Comparison of ENCODE assay signal across 10 cellular contexts in the genomic region with DNA sequence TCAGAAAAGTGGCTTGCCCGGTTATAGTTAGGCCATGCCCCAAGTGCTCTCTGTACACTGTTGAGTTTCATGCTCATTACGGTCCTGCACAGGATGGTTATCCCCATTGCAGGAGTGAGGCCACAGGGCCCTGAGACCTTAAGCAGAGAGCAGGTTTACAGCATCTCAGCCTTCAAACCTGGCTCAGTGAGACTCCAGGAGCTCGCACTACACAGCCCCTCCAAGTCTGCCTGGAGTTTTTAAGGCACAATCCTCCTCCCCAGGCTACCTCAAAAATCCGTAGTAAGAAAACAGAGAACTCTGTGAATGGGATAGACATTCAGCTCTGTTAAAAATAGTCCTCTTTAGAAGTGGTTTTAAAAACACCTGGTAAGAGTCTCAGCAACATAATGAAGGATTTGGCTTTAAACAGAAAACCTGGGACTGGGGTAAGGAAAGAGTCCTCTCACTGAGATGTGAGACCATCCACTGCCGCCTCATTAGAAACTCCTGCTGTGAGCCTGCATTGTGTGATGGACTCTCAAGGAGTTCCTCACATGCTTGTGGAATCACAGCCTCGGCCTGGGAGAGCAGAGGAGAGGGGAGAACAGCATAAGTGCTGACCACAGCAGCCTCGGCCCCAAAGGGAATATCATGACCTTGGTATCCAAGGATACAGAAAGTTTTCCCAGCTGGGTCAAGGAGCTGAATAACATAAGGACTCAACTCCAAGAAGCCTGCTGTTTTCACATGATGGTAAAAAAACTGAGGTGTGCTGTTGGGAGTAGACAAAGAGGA.
DNase-seq lines count a peak whose midpoint lies in the region; ATAC-seq and TF ChIP-seq lines count a peak whose summit lies in the region.
"Had no signal": no experiment of that assay in that cellular context is flagged by ENCODE, and none has a peak within 500 bp of the region (broad histone marks: within the 10 kb centered on the region; RNA-seq: fewer than 3 reads in every experiment).

No MANE protein-coding gene starts in this region.

- H3K14ac ChIP-seq in mesenchymal stem cell (ENCODE audit: low read length in 2 of 2) = no peak overlapping the region

- H3K9ac ChIP-seq in fibroblast of lung (ENCODE audit: insufficient read depth, low read length) (no peak overlapping the region), mesenchymal stem cell (ENCODE audit: low read length) (no peak overlapping the region)

- no peak overlapping the region for H4K8ac ChIP-seq in mesenchymal stem cell (ENCODE audit: low read length)

- no peak overlapping the region for H3K4me2 ChIP-seq in fibroblast of lung (ENCODE audit: extremely low read depth, insufficient read depth, low read length)
- no peak overlapping the region for H3K4me2 ChIP-seq in mesenchymal stem cell (ENCODE audit: low read length, poor library complexity, severe bottlenecking)

- peaks cover 3% of the 10 kb centered on the region for H3K79me1 ChIP-seq in mesenchymal stem cell (replicated peaks; ENCODE audit: low read length, poor library complexity, severe bottlenecking)

- 58% methylated on average over 7 of the region's 7 CpGs for WGBS in mesenchymal stem cell

- H3K27me3 ChIP-seq in fibroblast of lung (ENCODE audit: control insufficient read depth, insufficient read depth, low read length) (no peaks in the 10 kb centered on the region), mesenchymal stem cell (ENCODE audit: control insufficient read depth in 1 of 2, insufficient read depth in 1 of 2, low read length in 2 of 2) (no peaks in the 10 kb centered on the region)
- H3K27me3 ChIP-seq: adrenal gland had no signal

- peaks cover 28 to 46% of the 10 kb centered on the region in 2 donors for H3K36me3 Mint-ChIP-seq in stimulated activated naive B cell treated with anti-CD40 and anti-IgM and Interleukin-4, amounts not matched to agents 10 μg/mL and 1 μg/mL and 100 μg/mL, for 72 hours

- no peak overlapping the region for H3K27ac Mint-ChIP-seq in stimulated activated naive B cell treated with anti-CD40 and anti-IgM and Interleukin-4, amounts not matched to agents 10 μg/mL and 1 μg/mL and 100 μg/mL, for 72 hours

- H4K20me1 ChIP-seq in fibroblast of lung (ENCODE audit: control insufficient read depth, extremely low read depth, insufficient read depth, low read length) = no peaks in the 10 kb centered on the region

- no peaks in the 10 kb centered on the region for H3K27me3 Mint-ChIP-seq in stimulated activated naive B cell treated with anti-CD40 and anti-IgM and Interleukin-4, amounts not matched to agents 10 μg/mL and 1 μg/mL and 100 μg/mL, for 72 hours

- peak overlapping the region; percentile 31 for H2AK5ac ChIP-seq in mesenchymal stem cell (ENCODE audit: low read length, severe bottlenecking)

- H3K9me3 Mint-ChIP-seq in stimulated activated naive B cell treated with anti-CD40 and anti-IgM and Interleukin-4, amounts not matched to agents 10 μg/mL and 1 μg/mL and 100 μg/mL, for 72 hours = no peaks in the 10 kb centered on the region

- H3K27ac ChIP-seq in fibroblast of lung (ENCODE audit: insufficient read depth, low read length) = no peak overlapping the region
- H3K27ac ChIP-seq in mesenchymal stem cell (ENCODE audit: low read length, poor library complexity, severe bottlenecking) = peak overlapping the region; percentile 28

- H2BK12ac ChIP-seq in mesenchymal stem cell (ENCODE audit: low read length in 2 of 2) = peak overlapping the region in 1 of 2 experiments; percentile 15

- no peaks in the 10 kb centered on the region for H3K9me3 ChIP-seq in fibroblast of lung (ENCODE audit: control insufficient read depth, insufficient read depth, low read depth, low read length)
- no peaks in the 10 kb centered on the region for H3K9me3 ChIP-seq in mesenchymal stem cell (ENCODE audit: control insufficient read depth, low read length)
- H3K9me3 ChIP-seq: adrenal gland had no signal

- no peak overlapping the region for H3K18ac ChIP-seq in mesenchymal stem cell (ENCODE audit: low read depth in 1 of 2, low read length in 2 of 2)

- peak overlapping the region in 1 of 2 experiments; percentile 23 for H3K23ac ChIP-seq in mesenchymal stem cell (ENCODE audit: low read length in 2 of 2)

- no peak overlapping the region for H2BK5ac ChIP-seq in mesenchymal stem cell (ENCODE audit: low read depth, low read length, poor library complexity, severe bottlenecking)

- H3K4me1 ChIP-seq in fibroblast of lung (ENCODE audit: control insufficient read depth, extremely low read depth, insufficient read depth, low read length) (no peaks in the 10 kb centered on the region), mesenchymal stem cell (ENCODE audit: control insufficient read depth, insufficient read depth, low read depth, low read length) (peaks cover 10% of the 10 kb centered on the region)

- no peak for TF ChIP-seq CTCF in fibroblast of lung (conservative IDR thresholded peaks at IDR 0.05 in 1 of 2, IDR thresholded peaks at IDR 0.05 in 1 of 2; ENCODE audit: low read depth in 1 of 2, low read length in 2 of 2)

- no peaks in the 10 kb centered on the region for H3K79me2 ChIP-seq in fibroblast of lung (ENCODE audit: control insufficient read depth, insufficient read depth, low read length)

- H3K4me3 ChIP-seq in fibroblast of lung (replicated peaks in 1 of 4; ENCODE audit: control extremely low read depth in 1 of 4, insufficient read depth in 1 of 4, low read depth in 3 of 4, low read length in 4 of 4) (no peak overlapping the region), mesenchymal stem cell (ENCODE audit: insufficient read depth in 1 of 2, low read depth in 1 of 2, low read length in 2 of 2) (no peak overlapping the region)
- H3K4me3 ChIP-seq: adrenal gland had no signal

- no peak overlapping the region for H2BK15ac ChIP-seq in mesenchymal stem cell (ENCODE audit: low read depth, poor library complexity, severe bottlenecking)

- no peak overlapping the region for H2BK120ac ChIP-seq in mesenchymal stem cell (ENCODE audit: low read depth, low read length)

- DNase-seq in NCI-H2171 treated with DMSO at 0.1 percent for 48 hours (lab: John Stamatoyannopoulos, UW) = peak; percentile 27
- DNase-seq in NCI-H2171 (lab: John Stamatoyannopoulos, UW) = no peak
- peak; percentile 51 to 63 for DNase-seq in fibroblast of lung (ENCODE audit: low read depth in 2 of 2)
- peak; percentile 82 for DNase-seq in mesenchymal stem cell
- peak; percentile 79 for DNase-seq in stromal cell of bone marrow (ENCODE audit: low read depth)
- DNase-seq in stimulated activated naive B cell treated with anti-CD40 and anti-IgM and Interleukin-4, amounts not matched to agents 10 μg/mL and 1 μg/mL and 100 μg/mL, for 72 hours = no peak
- no peak for DNase-seq in mesenteric fat pad (ENCODE audit: low spot score)
- DNase-seq in HT-29 (ENCODE audit: low spot score) = no peak
- DNase-seq: HCEC 1CT had no signal

- peaks cover 0 to 10% of the 10 kb centered on the region in 2 donors for H3K4me1 Mint-ChIP-seq in stimulated activated naive B cell treated with anti-CD40 and anti-IgM and Interleukin-4, amounts not matched to agents 10 μg/mL and 1 μg/mL and 100 μg/mL, for 72 hours

- H3K4ac ChIP-seq in mesenchymal stem cell (ENCODE audit: low read depth in 1 of 2, low read length in 2 of 2) = no peak overlapping the region

- ATAC-seq in stimulated activated naive B cell treated with anti-CD40 and anti-IgM and Interleukin-4, amounts not matched to agents 10 μg/mL and 1 μg/mL and 100 μg/mL, for 72 hours (replicated peaks) = no peak

- H4K91ac ChIP-seq in mesenchymal stem cell (ENCODE audit: low read length) = no peak overlapping the region

- no peak overlapping the region for H3K4me3 Mint-ChIP-seq in stimulated activated naive B cell treated with anti-CD40 and anti-IgM and Interleukin-4, amounts not matched to agents 10 μg/mL and 1 μg/mL and 100 μg/mL, for 72 hours

- H2AFZ ChIP-seq in fibroblast of lung (ENCODE audit: low read length) (no peak overlapping the region), mesenchymal stem cell (ENCODE audit: low read depth, low read length) (no peak overlapping the region)

- H3K36me3 ChIP-seq in fibroblast of lung (ENCODE audit: control insufficient read depth, insufficient read depth, low read length) = no peaks in the 10 kb centered on the region
- peaks cover 7 to 27% of the 10 kb centered on the region in 2 experiments for H3K36me3 ChIP-seq in mesenchymal stem cell (ENCODE audit: control insufficient read depth in 1 of 2, insufficient read depth in 2 of 2, low read depth in 1 of 2, low read length in 2 of 2)

Comparison
In these comparisons a context has a peak if more than half of its experiments do, and no peak if none do; other contexts are left out.
1. DNase-seq: peak in NCI-H2171 treated with DMSO at 0.1 percent for 48 hours (single experiment), fibroblast of lung (2 of 2), mesenchymal stem cell (single experiment) and stromal cell of bone marrow (single experiment); none in NCI-H2171 (single experiment), stimulated activated naive B cell treated with anti-CD40 and anti-IgM and Interleukin-4, amounts not matched to agents 10 μg/mL and 1 μg/mL and 100 μg/mL, for 72 hours (single experiment), mesenteric fat pad (single experiment) and HT-29 (single experiment).